In the genomic region with DNA sequence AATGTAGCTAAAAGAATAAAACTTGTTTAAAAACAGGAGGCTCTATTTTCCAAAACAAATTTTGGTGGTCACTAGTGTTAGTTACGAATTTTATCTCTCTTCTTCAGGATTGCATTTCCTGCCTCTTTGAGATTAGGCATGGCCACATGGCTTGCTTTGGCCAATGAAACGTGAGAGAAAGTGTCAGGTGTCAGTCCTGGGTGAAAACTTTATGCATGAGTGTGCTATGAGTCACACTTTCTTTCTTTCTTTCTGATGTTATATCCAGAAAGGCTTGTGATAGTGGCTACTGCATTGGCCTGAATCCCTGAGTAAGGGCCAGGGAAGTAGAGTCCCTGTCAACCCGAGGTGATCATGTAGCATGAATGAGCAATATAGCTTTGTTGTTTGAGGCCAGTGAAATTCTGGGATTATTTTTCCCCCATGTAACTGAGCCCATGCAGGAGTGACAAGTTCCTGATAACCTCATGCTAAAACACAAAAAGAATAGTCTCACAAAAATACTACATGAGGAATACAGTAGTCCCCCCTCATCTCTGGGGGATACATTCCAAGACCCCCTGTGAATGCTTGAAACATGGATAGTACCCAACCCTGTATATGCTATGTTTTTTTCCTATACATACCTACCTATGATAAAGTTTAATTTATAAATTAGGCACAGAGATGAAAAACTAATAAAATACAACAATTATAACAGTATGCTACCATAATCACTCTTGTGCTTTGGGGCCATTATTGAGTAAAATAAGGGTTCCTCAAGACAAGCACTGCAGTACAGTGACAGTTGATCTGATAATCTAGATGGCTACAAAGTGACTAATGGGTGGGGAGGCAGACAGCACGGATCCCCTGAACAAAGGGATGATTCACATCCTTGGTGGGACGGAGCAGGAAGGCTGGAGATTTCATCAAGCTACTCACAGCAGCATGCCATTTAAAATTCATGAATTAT, we compare ENCODE assay signal across 1 cellular context.
A peak's percentile ranks its signal among the peaks of the same experiment; 100 is the strongest.
TF ChIP-seq lines count a peak whose summit lies in the region.

No MANE protein-coding gene starts in this region.

TF ChIP-seq in K562, 482 proteins besides CTCF, POLR2A, EP300 and RAD21 (continued from another document):
- TF ChIP-seq, protein P1, sequence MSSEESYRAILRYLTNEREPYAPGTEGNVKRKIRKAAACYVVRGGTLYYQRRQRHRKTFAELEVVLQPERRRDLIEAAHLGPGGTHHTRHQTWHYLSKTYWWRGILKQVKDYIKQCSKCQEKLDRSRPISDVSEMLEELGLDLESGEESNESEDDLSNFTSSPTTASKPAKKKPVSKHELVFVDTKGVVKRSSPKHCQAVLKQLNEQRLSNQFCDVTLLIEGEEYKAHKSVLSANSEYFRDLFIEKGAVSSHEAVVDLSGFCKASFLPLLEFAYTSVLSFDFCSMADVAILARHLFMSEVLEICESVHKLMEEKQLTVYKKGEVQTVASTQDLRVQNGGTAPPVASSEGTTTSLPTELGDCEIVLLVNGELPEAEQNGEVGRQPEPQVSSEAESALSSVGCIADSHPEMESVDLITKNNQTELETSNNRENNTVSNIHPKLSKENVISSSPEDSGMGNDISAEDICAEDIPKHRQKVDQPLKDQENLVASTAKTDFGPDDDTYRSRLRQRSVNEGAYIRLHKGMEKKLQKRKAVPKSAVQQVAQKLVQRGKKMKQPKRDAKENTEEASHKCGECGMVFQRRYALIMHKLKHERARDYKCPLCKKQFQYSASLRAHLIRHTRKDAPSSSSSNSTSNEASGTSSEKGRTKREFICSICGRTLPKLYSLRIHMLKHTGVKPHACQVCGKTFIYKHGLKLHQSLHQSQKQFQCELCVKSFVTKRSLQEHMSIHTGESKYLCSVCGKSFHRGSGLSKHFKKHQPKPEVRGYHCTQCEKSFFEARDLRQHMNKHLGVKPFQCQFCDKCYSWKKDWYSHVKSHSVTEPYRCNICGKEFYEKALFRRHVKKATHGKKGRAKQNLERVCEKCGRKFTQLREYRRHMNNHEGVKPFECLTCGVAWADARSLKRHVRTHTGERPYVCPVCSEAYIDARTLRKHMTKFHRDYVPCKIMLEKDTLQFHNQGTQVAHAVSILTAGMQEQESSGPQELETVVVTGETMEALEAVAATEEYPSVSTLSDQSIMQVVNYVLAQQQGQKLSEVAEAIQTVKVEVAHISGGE (CRISPR knock-in tag; IDR thresholded peaks at IDR 0.05): no peak
- TF ChIP-seq JUNB (CRISPR knock-in tag; conservative IDR thresholded peaks at IDR 0.05) (peak; percentile 69), ZNF644 (tag; IDR thresholded peaks at IDR 0.05; ENCODE audit: low read depth) (peak; percentile 35; the same call in 1 of the 2 replicates), FOXM1 (IDR thresholded peaks at IDR 0.05; ENCODE audit: low read depth) (peak; percentile 81), FOXM1 (CRISPR knock-in tag; IDR thresholded peaks at IDR 0.05; ENCODE audit: low read depth) (no peak)
